In the genomic region with DNA sequence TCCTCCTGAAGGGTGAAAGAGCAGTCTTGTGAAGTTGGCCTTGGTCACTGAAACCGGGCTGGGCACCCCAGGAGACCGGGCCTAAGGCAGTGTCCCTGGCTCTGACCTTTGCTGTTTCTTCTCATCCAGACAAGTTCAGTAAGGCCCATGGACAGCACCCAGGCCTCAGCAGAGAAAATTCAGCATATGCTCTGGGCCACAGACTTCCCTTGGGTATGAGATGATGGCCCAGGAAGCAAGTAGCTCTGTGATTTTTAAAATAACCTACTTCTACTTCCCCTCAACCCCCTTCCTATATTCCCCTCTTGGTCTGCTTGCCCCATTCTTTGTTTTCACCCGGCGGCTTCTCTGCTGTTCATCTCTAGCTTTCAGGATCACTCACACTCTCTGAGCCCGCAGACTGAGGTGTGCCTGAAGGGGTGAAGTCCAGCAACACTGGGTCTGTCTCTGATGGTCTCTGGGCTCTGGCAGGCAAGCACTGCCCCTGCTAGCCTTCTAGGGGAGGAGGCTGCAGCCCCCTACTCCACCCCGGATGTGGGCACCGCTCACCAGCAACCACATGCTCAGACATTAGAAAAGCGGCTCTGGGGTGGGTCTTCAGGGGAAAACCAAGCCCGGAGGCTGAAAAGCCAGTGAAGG, we compare ENCODE assay signal across 12 cellular contexts. TPM values are rescaled to one million over a fixed set of nuclear protein-coding genes. Genes with fewer than 3 reads are reported as not detected.
DNase-seq lines count a peak whose midpoint lies in the region; ATAC-seq and TF ChIP-seq lines count a peak whose summit lies in the region.
"Had no signal": no experiment of that assay in that cellular context is flagged by ENCODE, and none has a peak within 500 bp of the region (broad histone marks: within the 10 kb centered on the region; RNA-seq: fewer than 3 reads in every experiment).

No MANE protein-coding gene starts in this region.

- intact Hi-C loops in activated CD4-positive, alpha-beta T cell treated with anti-CD3 and anti-CD28 coated beads, Interleukin-2, amount 10 ng/mL, durations not matched to agents 24 days and 14 days (cut with micrococcal nuclease) = loop anchor here (5.0 kb wide), 2 partner anchors 37 to 243 kb away; no protein-coding TSS in a partner anchor

- no peak overlapping the region for H3K27ac Mint-ChIP-seq in activated CD4-positive, alpha-beta T cell treated with anti-CD3 and anti-CD28 coated beads, Interleukin-2, amount 10 ng/mL, durations not matched to agents 24 days and 14 days
- peak overlapping the region in 1 of 2 donors; percentile 10 for H3K27ac Mint-ChIP-seq in natural killer cell treated with Interleukin-12 subunit alpha and Interleukin-12 subunit beta and Interleukin-15 and Interleukin-18, amount 100 ng/mL, for 72 hours
- H3K27ac Mint-ChIP-seq in WTC11 = no peak overlapping the region

- no peak overlapping the region for H3K4me3 Mint-ChIP-seq in activated CD4-positive, alpha-beta T cell treated with anti-CD3 and anti-CD28 coated beads, Interleukin-2, amount 10 ng/mL, durations not matched to agents 24 days and 14 days
- peak overlapping the region; percentile 42 for H3K4me3 Mint-ChIP-seq in natural killer cell treated with Interleukin-12 subunit alpha and Interleukin-12 subunit beta and Interleukin-15 and Interleukin-18, amount 100 ng/mL, for 72 hours
- H3K4me3 Mint-ChIP-seq in WTC11 = no peak overlapping the region

- no peaks in the 10 kb centered on the region for H3K36me3 Mint-ChIP-seq in activated CD4-positive, alpha-beta T cell treated with anti-CD3 and anti-CD28 coated beads, Interleukin-2, amount 10 ng/mL, durations not matched to agents 24 days and 14 days (ENCODE audit: low read depth)
- H3K36me3 Mint-ChIP-seq in natural killer cell treated with Interleukin-12 subunit alpha and Interleukin-12 subunit beta and Interleukin-15 and Interleukin-18, amount 100 ng/mL, for 72 hours = no peaks in the 10 kb centered on the region
- H3K36me3 Mint-ChIP-seq in WTC11 = no peaks in the 10 kb centered on the region

- DNase-seq in activated CD4-positive, alpha-beta T cell treated with anti-CD3 and anti-CD28 coated beads, Interleukin-2, amount 10 ng/mL, durations not matched to agents 24 days and 14 days = peak; percentile 57
- DNase-seq in activated CD4-positive, alpha-beta T cell treated with anti-CD3 and anti-CD28 coated beads for 1 hour = no peak
- no peak for DNase-seq in natural killer cell treated with Interleukin-12 subunit alpha and Interleukin-12 subunit beta and Interleukin-15 and Interleukin-18, amount 100 ng/mL, for 72 hours (ENCODE audit: low spot score)
- DNase-seq in NCI-H1694 (lab: John Stamatoyannopoulos, UW) (no peak), cerebellar cortex (ENCODE audit: low spot score) (no peak), WTC11 (ENCODE audit: low spot score) (no peak)
- DNase-seq: hippocampal formation had no signal

- H3K27me3 Mint-ChIP-seq in activated CD4-positive, alpha-beta T cell treated with anti-CD3 and anti-CD28 coated beads, Interleukin-2, amount 10 ng/mL, durations not matched to agents 24 days and 14 days = peaks cover 50% of the 10 kb centered on the region
- peaks cover 20% of the 10 kb centered on the region in 2 donors for H3K27me3 Mint-ChIP-seq in natural killer cell treated with Interleukin-12 subunit alpha and Interleukin-12 subunit beta and Interleukin-15 and Interleukin-18, amount 100 ng/mL, for 72 hours
- H3K27me3 Mint-ChIP-seq in WTC11 (ENCODE audit: low read depth) = peaks cover 30% of the 10 kb centered on the region

- ATAC-seq in GM21447 (IDR thresholded peaks at IDR 0.05; ENCODE audit: unreplicated experiment) (peak; percentile 46), HG03457 (IDR thresholded peaks at IDR 0.05; ENCODE audit: unreplicated experiment) (peak; percentile 49), WTC11 (no peak)
- peak; percentile 80 to 85 for ATAC-seq in natural killer cell treated with Interleukin-12 subunit alpha and Interleukin-12 subunit beta and Interleukin-15 and Interleukin-18, amount 100 ng/mL, for 72 hours

- peaks cover 13% of the 10 kb centered on the region for H3K4me1 Mint-ChIP-seq in activated CD4-positive, alpha-beta T cell treated with anti-CD3 and anti-CD28 coated beads, Interleukin-2, amount 10 ng/mL, durations not matched to agents 24 days and 14 days
- peaks cover 40 to 43% of the 10 kb centered on the region in 2 donors for H3K4me1 Mint-ChIP-seq in natural killer cell treated with Interleukin-12 subunit alpha and Interleukin-12 subunit beta and Interleukin-15 and Interleukin-18, amount 100 ng/mL, for 72 hours (ENCODE audit: low read depth in 2 of 2)
- peaks cover 12% of the 10 kb centered on the region for H3K4me1 Mint-ChIP-seq in WTC11

- POLR2A ChIA-PET in WTC11 (lab: Charles Lee) = no interaction called here

- TF ChIP-seq CTCF in WTC11 (IDR thresholded peaks at IDR 0.05) = no peak

- CTCF ChIA-PET in WTC11 (lab: Charles Lee) = interaction anchor here (1.3 kb wide), 1 partner anchor 19 kb away, joined by 3 read pairs; no protein-coding TSS in a partner anchor

- H3K9me3 Mint-ChIP-seq in activated CD4-positive, alpha-beta T cell treated with anti-CD3 and anti-CD28 coated beads, Interleukin-2, amount 10 ng/mL, durations not matched to agents 24 days and 14 days = no peaks in the 10 kb centered on the region
- no peaks in the 10 kb centered on the region for H3K9me3 Mint-ChIP-seq in natural killer cell treated with Interleukin-12 subunit alpha and Interleukin-12 subunit beta and Interleukin-15 and Interleukin-18, amount 100 ng/mL, for 72 hours
- H3K9me3 Mint-ChIP-seq in WTC11 = no peaks in the 10 kb centered on the region

TF ChIP-seq in WTC11, 78 proteins besides CTCF, POLR2A, EP300 and RAD21 (continues in another document):
- no peak for TF ChIP-seq NFATC4 (CRISPR knock-in tag; IDR thresholded peaks at IDR 0.05)
- TF ChIP-seq PRDM15 (CRISPR knock-in tag; IDR thresholded peaks at IDR 0.05) = no peak
- no peak for TF ChIP-seq HMGA2 (CRISPR knock-in tag; IDR thresholded peaks at IDR 0.05)
- TF ChIP-seq ZNF423 (CRISPR knock-in tag; IDR thresholded peaks at IDR 0.05) = no peak
- no peak for TF ChIP-seq ZNF121 (CRISPR knock-in tag; IDR thresholded peaks at IDR 0.05)
- TF ChIP-seq, protein P1, sequence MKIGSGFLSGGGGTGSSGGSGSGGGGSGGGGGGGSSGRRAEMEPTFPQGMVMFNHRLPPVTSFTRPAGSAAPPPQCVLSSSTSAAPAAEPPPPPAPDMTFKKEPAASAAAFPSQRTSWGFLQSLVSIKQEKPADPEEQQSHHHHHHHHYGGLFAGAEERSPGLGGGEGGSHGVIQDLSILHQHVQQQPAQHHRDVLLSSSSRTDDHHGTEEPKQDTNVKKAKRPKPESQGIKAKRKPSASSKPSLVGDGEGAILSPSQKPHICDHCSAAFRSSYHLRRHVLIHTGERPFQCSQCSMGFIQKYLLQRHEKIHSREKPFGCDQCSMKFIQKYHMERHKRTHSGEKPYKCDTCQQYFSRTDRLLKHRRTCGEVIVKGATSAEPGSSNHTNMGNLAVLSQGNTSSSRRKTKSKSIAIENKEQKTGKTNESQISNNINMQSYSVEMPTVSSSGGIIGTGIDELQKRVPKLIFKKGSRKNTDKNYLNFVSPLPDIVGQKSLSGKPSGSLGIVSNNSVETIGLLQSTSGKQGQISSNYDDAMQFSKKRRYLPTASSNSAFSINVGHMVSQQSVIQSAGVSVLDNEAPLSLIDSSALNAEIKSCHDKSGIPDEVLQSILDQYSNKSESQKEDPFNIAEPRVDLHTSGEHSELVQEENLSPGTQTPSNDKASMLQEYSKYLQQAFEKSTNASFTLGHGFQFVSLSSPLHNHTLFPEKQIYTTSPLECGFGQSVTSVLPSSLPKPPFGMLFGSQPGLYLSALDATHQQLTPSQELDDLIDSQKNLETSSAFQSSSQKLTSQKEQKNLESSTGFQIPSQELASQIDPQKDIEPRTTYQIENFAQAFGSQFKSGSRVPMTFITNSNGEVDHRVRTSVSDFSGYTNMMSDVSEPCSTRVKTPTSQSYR (CRISPR knock-in tag; IDR thresholded peaks at IDR 0.05) = no peak
- TF ChIP-seq FOXJ3 (CRISPR knock-in tag; IDR thresholded peaks at IDR 0.05; ENCODE audit: borderline replicate concordance) = no peak

RNA-seq across cellular contexts. Expression of gene GPR25, which starts 2.9 kb away (rescaled TPM):
- total RNA-seq in activated CD4-positive, alpha-beta T cell treated with anti-CD3 and anti-CD28 coated beads, Interleukin-2, amount 10 ng/mL, durations not matched to agents 24 days and 14 days = not detected in 2 replicates
- total RNA-seq in natural killer cell treated with Interleukin-12 subunit alpha and Interleukin-12 subunit beta and Interleukin-15 and Interleukin-18, amount 100 ng/mL, for 72 hours = not detected
- 0.14 to 0.16 TPM in 2 of 3 replicates, not detected in the other for total RNA-seq in WTC11 (2021)
- total RNA-seq: HT-29, SK-MEL-5, tibial nerve had no signal

RNA-seq across cellular contexts. Expression of gene INAVA, which starts 24.8 kb away (rescaled TPM):
- total RNA-seq in activated CD4-positive, alpha-beta T cell treated with anti-CD3 and anti-CD28 coated beads, Interleukin-2, amount 10 ng/mL, durations not matched to agents 24 days and 14 days = not detected in 2 replicates
- total RNA-seq in natural killer cell treated with Interleukin-12 subunit alpha and Interleukin-12 subunit beta and Interleukin-15 and Interleukin-18, amount 100 ng/mL, for 72 hours = under 1 TPM; 0.25 to 0.86 TPM
- 41.2 to 47.9 TPM (median 47.6 TPM) in 3 replicates for total RNA-seq in WTC11 (2021)
- total RNA-seq: SK-MEL-5, tibial nerve had no signal

Comparison
In these comparisons a context has a peak if more than half of its experiments do, and no peak if none do; other contexts are left out.
1. RNA of gene INAVA, which starts 24.8 kb away (total RNA-seq): 41.2 to 47.9 TPM in WTC11; 0.25 to 0.86 TPM in natural killer cell treated with Interleukin-12 subunit alpha and Interleukin-12 subunit beta and Interleukin-15 and Interleukin-18, amount 100 ng/mL, for 72 hours and not detected in activated CD4-positive, alpha-beta T cell treated with anti-CD3 and anti-CD28 coated beads, Interleukin-2, amount 10 ng/mL, durations not matched to agents 24 days and 14 days; every median in the first group is over 10 times any median in the second.